Comparison of ENCODE assay signal across 8 cellular contexts in genomic region chr9:133715866-133716563, GRCh38.
DNase-seq lines count a peak whose midpoint lies in the region; ATAC-seq and TF ChIP-seq lines count a peak whose summit lies in the region.

No MANE protein-coding gene starts in this region.

- H3K79me2 ChIP-seq in parathyroid adenoma: no peaks in the 10 kb centered on the region

- H3K4me2 ChIP-seq in parathyroid adenoma (ENCODE audit: low read length): no peak overlapping the region

- peak overlapping the region in 1 of 2 donors; percentile 0 for H3K4me3 ChIP-seq in cardiac fibroblast (replicated peaks in 1 of 2; ENCODE audit: low read depth in 2 of 2, low read length in 2 of 2)
- no peak overlapping the region for H3K4me3 ChIP-seq in parathyroid adenoma (ENCODE audit: low read depth, low read length)

- no peaks in the 10 kb centered on the region for H3K4me1 ChIP-seq in parathyroid adenoma

- no peaks in the 10 kb centered on the region for H3K9me3 ChIP-seq in parathyroid adenoma (ENCODE audit: control insufficient read depth, low read length)

- ATAC-seq in GM21825 (IDR thresholded peaks at IDR 0.05; ENCODE audit: unreplicated experiment) (no peak), HG03175 (IDR thresholded peaks at IDR 0.05; ENCODE audit: unreplicated experiment) (no peak)

- DNase-seq in NCI-H774 (lab: John Stamatoyannopoulos, UW) (peak; percentile 3), cardiac fibroblast (ENCODE audit: low read depth in 2 of 2) (peak; percentile 55 to 64), NCI-H446 treated with DMSO at 0.1 percent for 48 hours (lab: John Stamatoyannopoulos, UW) (no peak), middle frontal gyrus (ENCODE audit: extremely low spot score, low spot score) (no peak)

- TF ChIP-seq CTCF in GM12873 (IDR thresholded peaks at IDR 0.05; ENCODE audit: insufficient read depth, low read depth, low read length, missing control alignments) (peak; percentile 49), cardiac fibroblast (IDR thresholded peaks at IDR 0.05; ENCODE audit: low read depth, low read length) (peak; percentile 60), parathyroid adenoma (IDR thresholded peaks at IDR 0.05) (peak; percentile 6)

- H3K36me3 ChIP-seq in parathyroid adenoma (ENCODE audit: control insufficient read depth, insufficient read depth, low read length): no peaks in the 10 kb centered on the region

- no peak overlapping the region for H3K9ac ChIP-seq in parathyroid adenoma

- no peaks in the 10 kb centered on the region for H3K27me3 ChIP-seq in parathyroid adenoma (ENCODE audit: control insufficient read depth, insufficient read depth, low read length)

- H2AFZ ChIP-seq in parathyroid adenoma: no peak overlapping the region

- H3K27ac ChIP-seq in parathyroid adenoma: no peak overlapping the region

Comparison
In these comparisons a context has a peak if more than half of its experiments do, and no peak if none do; other contexts are left out.
1. CTCF ChIP-seq: peak in every context shown above with its lines; median percentile 60 in cardiac fibroblast; 49 in GM12873; 6 in parathyroid adenoma.
2. DNase-seq: peak in NCI-H774 (single experiment) and cardiac fibroblast (2 of 2); none in NCI-H446 treated with DMSO at 0.1 percent for 48 hours (single experiment) and middle frontal gyrus (single experiment).